19 cellular contexts compared by ENCODE assay signal in the genomic region with DNA sequence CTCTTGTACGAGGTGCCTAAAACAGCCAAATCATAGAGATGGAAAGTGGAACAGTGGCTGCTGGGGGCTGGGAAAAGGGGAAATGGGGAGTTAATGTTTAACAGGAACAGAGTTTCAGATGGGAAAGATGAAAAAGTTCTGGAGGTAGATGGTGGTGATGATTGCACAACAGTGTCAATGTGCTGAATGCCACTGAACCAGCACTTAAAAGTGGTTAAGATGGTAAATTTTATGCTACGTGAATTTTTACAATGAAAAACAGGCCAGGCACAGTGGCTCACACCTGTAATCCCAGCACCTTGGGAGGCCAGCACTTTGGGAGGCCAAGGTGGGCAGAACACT.
"Had no signal": no experiment of that assay in that cellular context is flagged by ENCODE, and none has a peak within 500 bp of the region (broad histone marks: within the 10 kb centered on the region; RNA-seq: fewer than 3 reads in every experiment).

No MANE protein-coding gene starts in this region.

- H3K27ac ChIP-seq: neural progenitor cell, upper lobe of left lung had no signal

- H2AFZ ChIP-seq: neural progenitor cell had no signal

- ATAC-seq: activated CD8-positive, alpha-beta T cell treated with anti-CD3 and anti-CD28 coated beads, Interleukin-2, amount 10 ng/mL, durations not matched to agents 7 days and 5 days; activated T-helper 17 cell treated with anti-CD3 and anti-CD28 coated beads, Interleukin-2, amount 50 U/mL, for 72 hours; left colon; naive thymus-derived CD4-positive, alpha-beta T cell; stimulated activated naive CD8-positive, alpha-beta T cell treated with anti-CD3 and anti-CD28 coated beads, Interleukin-15, Interleukin-2, amounts not matched to agents 100 U/mL and 50 U/mL, for 24 hours; T-cell had no signal

- H3K9ac ChIP-seq: neural progenitor cell had no signal

- H3K4me2 ChIP-seq: neural progenitor cell had no signal

- H3K9me3 ChIP-seq: upper lobe of left lung had no signal

- DNase-seq: activated CD4-positive, alpha-beta T cell treated with anti-CD3 and anti-CD28 coated beads for 1 hour; activated CD4-positive, alpha-beta T cell treated with anti-CD3 and anti-CD28 coated beads, Interleukin-2, amount 50 U/mL, for 1 hour; activated CD8-positive, alpha-beta T cell treated with anti-CD3 and anti-CD28 coated beads, Interleukin-2, amount 10 ng/mL, durations not matched to agents 7 days and 5 days; activated naive CD4-positive, alpha-beta T cell; amygdala; cortex of kidney; foreskin fibroblast; naive thymus-derived CD4-positive, alpha-beta T cell; stimulated activated CD4-positive, alpha-beta T cell treated with anti-CD3 and anti-CD28 coated beads, Interleukin-4, amount 100 ng/mL, for 24 hours; stimulated activated naive CD8-positive, alpha-beta T cell treated with anti-CD3 and anti-CD28 coated beads, Interleukin-15, Interleukin-2, amounts not matched to agents 100 U/mL and 50 U/mL, for 24 hours; T-cell; upper lobe of left lung had no signal

- H3K27me3 ChIP-seq: neural progenitor cell, upper lobe of left lung had no signal

- FAIRE-seq: bronchial epithelial cell, keratinocyte, TTC549 had no signal

- H3K36me3 ChIP-seq: neural progenitor cell, upper lobe of left lung had no signal

- H3K4me1 ChIP-seq: neural progenitor cell, upper lobe of left lung had no signal

- H3K4me3 ChIP-seq: lung, neural progenitor cell, upper lobe of left lung had no signal
